1 cellular context compared by ENCODE assay signal in genomic region chr2:8855019-8855418, GRCh38.
TF ChIP-seq lines count a peak whose summit lies in the region.

No MANE protein-coding gene starts in this region.

TF ChIP-seq in H1, 55 proteins besides CTCF, POLR2A, EP300 and RAD21:
- TF ChIP-seq CHD1 (IDR thresholded peaks at IDR 0.05; ENCODE audit: low read depth, low read length) (no peak), NANOG (IDR thresholded peaks at IDR 0.05; ENCODE audit: insufficient read depth, low read depth, low read length, poor library complexity, severe bottlenecking) (peak; percentile 34)
